Comparison of ENCODE assay signal across 8 cellular contexts in genomic region chr16:714558-715447, GRCh38. TPM values are rescaled to one million over a fixed set of nuclear protein-coding genes. Genes with fewer than 3 reads are reported as not detected.
A peak's percentile ranks its signal among the peaks of the same experiment; 100 is the strongest.
DNase-seq lines count a peak whose midpoint lies in the region; ATAC-seq and TF ChIP-seq lines count a peak whose summit lies in the region.

METRN (plus strand) TSS chr16:715118; CDS start chr16:715290, 172 bp downstream.

- DNase-seq in GM12864 (ENCODE audit: low read depth), result no peak
- DNase-seq in NCI-H446 (lab: John Stamatoyannopoulos, UW), result peak; percentile 33 to 92
- peak; percentile 89 for DNase-seq in activated CD4-positive, alpha-beta T cell treated with anti-CD3 and anti-CD28 coated beads, Interleukin-2, amount 10 ng/mL, durations not matched to agents 7 days and 5 days
- DNase-seq in colonic mucosa, result peak; percentile 92
- DNase-seq in stimulated activated CD4-positive, alpha-beta T cell treated with anti-CD3 and anti-CD28 coated beads, Interleukin-1b, Interleukin-23, amount 100 ng/mL, for 24 hours (ENCODE audit: low read depth in 4 of 4, low spot score in 1 of 4), result peak; percentile 84 to 95 (median 85)

- POLR2A ChIA-PET in activated CD4-positive, alpha-beta T cell treated with anti-CD3 and anti-CD28 coated beads, Interleukin-2, amount 10 ng/mL, durations not matched to agents 7 days and 5 days (lab: Charles Lee), result interaction anchor here (1.0 kb wide), 1 partner anchor 73 kb away, joined by 3 read pairs; the partner anchor contains the start of genes CHTF18 and RPUSD1

- H3K27me3 ChIP-seq in colonic mucosa, result peaks cover 17% of the 10 kb centered on the region
- H3K27me3 ChIP-seq in layer of hippocampus (ENCODE audit: control insufficient read depth, insufficient read depth, low read length), result peaks cover 8% of the 10 kb centered on the region

- CTCF ChIA-PET in activated CD4-positive, alpha-beta T cell treated with anti-CD3 and anti-CD28 coated beads, Interleukin-2, amount 10 ng/mL, durations not matched to agents 7 days and 5 days (lab: Charles Lee), result interaction anchor here (0.6 to 1.3 kb wide), 5 partner anchors 8 to 70 kb away, joined by 3 read pairs; no protein-coding TSS in a partner anchor

- H3K27me3 Mint-ChIP-seq in activated CD4-positive, alpha-beta T cell treated with anti-CD3 and anti-CD28 coated beads, Interleukin-2, amount 10 ng/mL, durations not matched to agents 7 days and 5 days, result peaks cover 26% of the 10 kb centered on the region

- no peaks in the 10 kb centered on the region for H3K36me3 ChIP-seq in colonic mucosa

- H3K9me3 Mint-ChIP-seq in activated CD4-positive, alpha-beta T cell treated with anti-CD3 and anti-CD28 coated beads, Interleukin-2, amount 10 ng/mL, durations not matched to agents 7 days and 5 days, result no peaks in the 10 kb centered on the region

- H3K27ac Mint-ChIP-seq in activated CD4-positive, alpha-beta T cell treated with anti-CD3 and anti-CD28 coated beads, Interleukin-2, amount 10 ng/mL, durations not matched to agents 7 days and 5 days, result no peak within 1 kb of the TSS

- TF ChIP-seq CTCF in GM12864 (IDR thresholded peaks at IDR 0.05; ENCODE audit: low read depth, low read length, missing control alignments) (no peak), colonic mucosa (IDR thresholded peaks at IDR 0.05) (no peak)

- H3K9me3 ChIP-seq in colonic mucosa, result no peaks in the 10 kb centered on the region

- peak within 1 kb of the TSS; percentile 13 for H3K4me3 Mint-ChIP-seq in activated CD4-positive, alpha-beta T cell treated with anti-CD3 and anti-CD28 coated beads, Interleukin-2, amount 10 ng/mL, durations not matched to agents 7 days and 5 days

- no peaks in the 10 kb centered on the region for H3K36me3 Mint-ChIP-seq in activated CD4-positive, alpha-beta T cell treated with anti-CD3 and anti-CD28 coated beads, Interleukin-2, amount 10 ng/mL, durations not matched to agents 7 days and 5 days (ENCODE audit: low read depth)

- peaks cover 26% of the 10 kb centered on the region for H3K4me1 ChIP-seq in colonic mucosa

- ATAC-seq in HG02870 (IDR thresholded peaks at IDR 0.05; ENCODE audit: unreplicated experiment) (peak; percentile 65), GM19455 (IDR thresholded peaks at IDR 0.05; ENCODE audit: unreplicated experiment) (no peak)

- intact Hi-C loops in colonic mucosa (cut with DNase I), result loop anchor here (5.0 kb wide), 1 partner anchor 342 kb away; no protein-coding TSS in a partner anchor

- H3K4me3 ChIP-seq in GM12864 (ENCODE audit: low read depth, low read length), result peak within 1 kb of the TSS; percentile 56
- peak within 1 kb of the TSS; percentile 70 for H3K4me3 ChIP-seq in colonic mucosa

- H3K27ac ChIP-seq in colonic mucosa (no peak within 1 kb of the TSS), layer of hippocampus (ENCODE audit: low read depth, low read length) (peak within 1 kb of the TSS; percentile 95)

- H3K9ac ChIP-seq in colonic mucosa (ENCODE audit: low read depth in 2 of 2, low read length in 2 of 2), result peak within 1 kb of the TSS; percentile 19 to 51

- H3K4me1 Mint-ChIP-seq in activated CD4-positive, alpha-beta T cell treated with anti-CD3 and anti-CD28 coated beads, Interleukin-2, amount 10 ng/mL, durations not matched to agents 7 days and 5 days, result peaks cover 9% of the 10 kb centered on the region

RNA-seq across cellular contexts. Expression of gene METRN, which starts in this region (rescaled TPM):
- 1 to 10 TPM; 2.5 to 3.0 TPM for total RNA-seq in activated CD4-positive, alpha-beta T cell treated with anti-CD3 and anti-CD28 coated beads, Interleukin-2, amount 10 ng/mL, durations not matched to agents 7 days and 5 days
- 10 to 100 TPM; 23.3 to 50.0 TPM for total RNA-seq in colonic mucosa

Comparison
In these comparisons a context has a peak if more than half of its experiments do, and no peak if none do; other contexts are left out.
1. RNA of gene METRN (total RNA-seq): 23.3 to 50.0 TPM in colonic mucosa; 2.5 to 3.0 TPM in activated CD4-positive, alpha-beta T cell treated with anti-CD3 and anti-CD28 coated beads, Interleukin-2, amount 10 ng/mL, durations not matched to agents 7 days and 5 days; every median in the first group is over 4 times any median in the second.